In the genomic region with DNA sequence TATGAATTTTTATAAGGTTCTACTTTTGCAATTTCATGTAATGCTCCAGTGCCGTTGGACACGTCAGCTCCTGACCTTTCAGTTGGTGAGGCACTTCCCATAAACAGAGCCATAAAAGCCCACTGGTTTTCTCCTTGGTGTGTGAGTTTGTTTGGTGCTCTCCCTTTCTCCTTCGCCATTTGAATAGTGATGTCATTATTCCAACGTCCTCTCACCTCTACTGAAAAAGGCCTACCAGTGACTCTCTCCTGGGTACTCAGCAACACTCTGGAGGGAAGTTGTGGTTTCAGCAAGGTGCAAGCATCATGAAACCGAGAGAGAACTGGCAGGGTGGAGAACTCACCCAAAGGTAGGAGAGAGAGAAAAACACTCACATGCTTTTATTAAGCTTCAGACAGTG, we compare ENCODE assay signal across 10 cellular contexts. TPM values are rescaled to one million over a fixed set of nuclear protein-coding genes. Genes with fewer than 3 reads are reported as not detected.
A peak's percentile ranks its signal among the peaks of the same experiment; 100 is the strongest.
DNase-seq lines count a peak whose midpoint lies in the region; ATAC-seq, FAIRE-seq and TF ChIP-seq lines count a peak whose summit lies in the region.
"Had no signal": no experiment of that assay in that cellular context is flagged by ENCODE, and none has a peak within 500 bp of the region (broad histone marks: within the 10 kb centered on the region; RNA-seq: fewer than 3 reads in every experiment).

No MANE protein-coding gene starts in this region.

- H3K27me3 Mint-ChIP-seq in activated naive CD4-positive, alpha-beta T cell treated with anti-CD3 and anti-CD28 coated beads, Interleukin-2, amount 50 U/mL, for 24 hours: peaks cover 3% of the 10 kb centered on the region

- FAIRE-seq in GM12891 (lab: Jason Lieb, UNC): no peak

- H3K9me3 Mint-ChIP-seq in activated naive CD4-positive, alpha-beta T cell treated with anti-CD3 and anti-CD28 coated beads, Interleukin-2, amount 50 U/mL, for 24 hours: no peaks in the 10 kb centered on the region
- H3K9me3 Mint-ChIP-seq: nephron had no signal

- peaks cover 10% of the 10 kb centered on the region for H3K4me1 Mint-ChIP-seq in activated naive CD4-positive, alpha-beta T cell treated with anti-CD3 and anti-CD28 coated beads, Interleukin-2, amount 50 U/mL, for 24 hours
- H3K4me1 Mint-ChIP-seq: nephron had no signal

- no peaks in the 10 kb centered on the region for H3K36me3 Mint-ChIP-seq in activated naive CD4-positive, alpha-beta T cell treated with anti-CD3 and anti-CD28 coated beads, Interleukin-2, amount 50 U/mL, for 24 hours

- H3K27ac Mint-ChIP-seq in activated naive CD4-positive, alpha-beta T cell treated with anti-CD3 and anti-CD28 coated beads, Interleukin-2, amount 50 U/mL, for 24 hours: peak overlapping the region; percentile 67

- H3K4me3 Mint-ChIP-seq in activated naive CD4-positive, alpha-beta T cell treated with anti-CD3 and anti-CD28 coated beads, Interleukin-2, amount 50 U/mL, for 24 hours: peak overlapping the region; percentile 8
- H3K4me3 Mint-ChIP-seq: nephron had no signal

- intact Hi-C loops in left ventricle myocardium superior (cut with micrococcal nuclease): no loop called here

- DNase-seq in GM12891 (ENCODE audit: insufficient read length, low spot score) (peak; percentile 35), left ventricle myocardium superior (no peak), DMS 273 treated with DMSO at 0.1 percent for 48 hours (lab: John Stamatoyannopoulos, UW) (no peak), DMS79 treated with DMSO at 0.1 percent for 48 hours (lab: John Stamatoyannopoulos, UW) (no peak), LoVo (ENCODE audit: low spot score) (no peak)

- no peak for TF ChIP-seq POLR2A in GM12891 (IDR thresholded peaks at IDR 0.05; ENCODE audit: low read depth, low read length)

- ATAC-seq in GM19438 (IDR thresholded peaks at IDR 0.05; ENCODE audit: low read depth, unreplicated experiment) (peak; percentile 87), HG03175 (IDR thresholded peaks at IDR 0.05; ENCODE audit: unreplicated experiment) (peak; percentile 89), left ventricle myocardium superior (no peak)
- ATAC-seq: esophagus mucosa had no signal

TF ChIP-seq in GM12891, 5 proteins besides CTCF, POLR2A, EP300 and RAD21:
- TF ChIP-seq SPI1 (IDR thresholded peaks at IDR 0.05; ENCODE audit: low read depth, low read length) (peak; percentile 53), POLR2AphosphoS5 (IDR thresholded peaks at IDR 0.05; ENCODE audit: low read depth, low read length) (no peak), POU2F2 (IDR thresholded peaks at IDR 0.05; ENCODE audit: low read depth, low read length) (peak; percentile 82), TAF1 (IDR thresholded peaks at IDR 0.05; ENCODE audit: low read depth, low read length) (no peak), PAX5 (IDR thresholded peaks at IDR 0.05; ENCODE audit: insufficient read depth, low read length, severe bottlenecking) (no peak)

RNA-seq across cellular contexts. Expression of a gene that starts 29.6 kb away (rescaled TPM):
- 2.9 TPM for polyA plus RNA-seq in GM12891 (2012; ENCODE audit: low read depth, missing spikeins)
- not detected for total RNA-seq in left ventricle myocardium superior
- total RNA-seq: esophagus mucosa had no signal
